In genomic region chr17:60391419-60392041, GRCh38 we compare ENCODE assay signal across 8 cellular contexts. TPM values are rescaled to one million over a fixed set of nuclear protein-coding genes. Genes with fewer than 3 reads are reported as not detected.
DNase-seq lines count a peak whose midpoint lies in the region; ATAC-seq and TF ChIP-seq lines count a peak whose summit lies in the region.

No MANE protein-coding gene starts in this region.

- ATAC-seq in HG02623 (IDR thresholded peaks at IDR 0.05; ENCODE audit: unreplicated experiment) (peak; percentile 18), mucosa of descending colon (peak; percentile 55), aorta (ENCODE audit: low FRiP score) (peak; percentile 84)

- H3K4me3 ChIP-seq in duodenal mucosa (ENCODE audit: low read depth in 1 of 2, low read length in 2 of 2), result peak overlapping the region; percentile 91 to 99
- H3K4me3 ChIP-seq in mucosa of descending colon, result peak overlapping the region; percentile 79
- H3K4me3 ChIP-seq in aorta (ENCODE audit: low read length in 2 of 2), result peak overlapping the region; percentile 43 to 74

- peak overlapping the region; percentile 77 for H3K27ac ChIP-seq in duodenal mucosa (ENCODE audit: low read depth, low read length)
- peak overlapping the region in 1 of 2 donors; percentile 41 for H3K27ac ChIP-seq in aorta (ENCODE audit: low read depth in 1 of 2, low read length in 2 of 2)

- H3K4me1 ChIP-seq in duodenal mucosa (ENCODE audit: control insufficient read depth in 1 of 2, insufficient read depth in 2 of 2, low read length in 2 of 2), result peaks cover 16 to 25% of the 10 kb centered on the region in 2 donors
- H3K4me1 ChIP-seq in mucosa of descending colon (ENCODE audit: low read depth), result peaks cover 10% of the 10 kb centered on the region
- H3K4me1 ChIP-seq in aorta (ENCODE audit: control insufficient read depth in 1 of 2, insufficient read depth in 2 of 2, low read length in 2 of 2), result no peaks in the 10 kb centered on the region

- intact Hi-C loops in mucosa of descending colon (cut with DNase I, micrococcal nuclease), result no loop called here
- intact Hi-C loops in aorta (cut with DNase I), result loop anchor here in 1 of 2 donors (2.0 kb wide), 1 partner anchor 77 kb away; no protein-coding TSS in a partner anchor

- H3K9ac ChIP-seq in duodenal mucosa (ENCODE audit: low read depth in 1 of 2, low read length in 2 of 2), result peak overlapping the region; percentile 77 to 84

- H3K27me3 ChIP-seq in duodenal mucosa (ENCODE audit: control insufficient read depth in 1 of 2, insufficient read depth in 2 of 2, low read length in 2 of 2) (no peaks in the 10 kb centered on the region), aorta (ENCODE audit: control insufficient read depth in 1 of 2, insufficient read depth in 2 of 2, low read length in 1 of 2) (no peaks in the 10 kb centered on the region)

- H3K36me3 ChIP-seq in duodenal mucosa (ENCODE audit: control insufficient read depth in 1 of 2, insufficient read depth in 2 of 2, low read length in 2 of 2), result no peaks in the 10 kb centered on the region
- H3K36me3 ChIP-seq in mucosa of descending colon (ENCODE audit: low read depth), result no peaks in the 10 kb centered on the region
- no peaks in the 10 kb centered on the region for H3K36me3 ChIP-seq in aorta (ENCODE audit: control insufficient read depth in 1 of 2, insufficient read depth in 2 of 2, low read length in 1 of 2)

- DNase-seq in NCI-H2029 treated with DMSO at 0.1 percent for 48 hours (lab: John Stamatoyannopoulos, UW) (peak; percentile 63), NCI-H2029 (lab: John Stamatoyannopoulos, UW) (no peak), NCI-H69 (lab: John Stamatoyannopoulos, UW) (peak; percentile 96), mucosa of descending colon (no peak), aorta (no peak), pons (ENCODE audit: low spot score) (no peak)

- WGBS in aorta, 2 donors, result 0% methylated on average over 32 to 39 of the region's 39 CpGs

- H3K9me3 ChIP-seq in duodenal mucosa (ENCODE audit: control insufficient read depth in 1 of 2, low read length in 2 of 2), result no peaks in the 10 kb centered on the region
- no peaks in the 10 kb centered on the region for H3K9me3 ChIP-seq in mucosa of descending colon
- H3K9me3 ChIP-seq in aorta (ENCODE audit: control insufficient read depth, low read length), result no peaks in the 10 kb centered on the region

- no peak for TF ChIP-seq CTCF in mucosa of descending colon (IDR thresholded peaks at IDR 0.05)

RNA-seq across cellular contexts. Expression of gene USP32, which starts 0.4 kb away (rescaled TPM):
- total RNA-seq in mucosa of descending colon, result 10 to 100 TPM; 37.2 to 52.3 (median 38.5) TPM
- 10 to 100 TPM; 53.7 to 57.7 TPM for total RNA-seq in aorta
- 10 to 100 TPM in 1 of 2 donors, 1 to 10 TPM in 1; 9.1 to 10.9 TPM for polyA plus RNA-seq in aorta

RNA-seq across cellular contexts. Expression of gene CHCT1, which starts 30.8 kb away (rescaled TPM):
- total RNA-seq in mucosa of descending colon (not detected), aorta (not detected)
- not detected for polyA plus RNA-seq in aorta

Comparison
In these comparisons a context has a peak if more than half of its experiments do, and no peak if none do; other contexts are left out.
1. DNase-seq: peak in NCI-H2029 treated with DMSO at 0.1 percent for 48 hours (single experiment) and NCI-H69 (single experiment); none in NCI-H2029 (single experiment), mucosa of descending colon (0 of 3), aorta (0 of 2) and pons (single experiment).
2. ATAC-seq: peak in every context shown above with its lines; median percentile 84 in aorta; 55 in mucosa of descending colon; 18 in HG02623.
3. Peak in every context shown above with its lines, with median percentiles within 50 percentile points of each other: H3K4me3 ChIP-seq.